Comparison of ENCODE assay signal across 27 cellular contexts in the genomic region with DNA sequence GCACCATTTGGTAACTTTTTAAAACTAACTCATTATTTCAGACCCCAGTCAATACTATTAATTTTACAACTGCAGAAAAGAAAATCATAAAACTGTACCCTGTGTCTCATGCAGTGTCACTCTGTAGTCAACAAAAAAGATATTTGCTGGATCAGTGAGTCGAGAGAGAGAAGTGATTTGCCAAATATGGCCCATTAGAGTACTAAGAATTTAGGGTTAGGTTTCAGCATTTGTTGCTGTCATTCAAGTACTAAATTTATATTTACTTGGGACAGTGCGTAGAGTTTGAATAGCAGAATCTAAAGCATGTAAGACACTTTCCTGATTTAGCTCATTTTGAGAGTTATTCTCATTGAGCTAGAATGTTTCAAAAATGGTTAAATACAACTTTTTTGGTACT. TPM values are rescaled to one million over a fixed set of nuclear protein-coding genes. Genes with fewer than 3 reads are reported as not detected.
"Had no signal": no experiment of that assay in that cellular context is flagged by ENCODE, and none has a peak within 500 bp of the region (broad histone marks: within the 10 kb centered on the region; RNA-seq: fewer than 3 reads in every experiment).

No MANE protein-coding gene starts in this region.

- DNase-seq: activated CD4-positive, alpha-beta memory T cell treated with anti-CD3 and anti-CD28 coated beads, Interleukin-2, amount 10 ng/mL, durations not matched to agents 7 days and 5 days; activated CD4-positive, alpha-beta T cell treated with anti-CD3 and anti-CD28 coated beads for 1 hour; activated CD4-positive, alpha-beta T cell treated with anti-CD3 and anti-CD28 coated beads for 4 hours; activated CD4-positive, alpha-beta T cell treated with anti-CD3 and anti-CD28 coated beads, Interleukin-2, amount 10 ng/mL, durations not matched to agents 7 days and 5 days; activated CD4-positive, alpha-beta T cell treated with anti-CD3 and anti-CD28 coated beads, Interleukin-2, amount 50 U/mL, for 4 hours; activated CD4-positive, CD25-positive, alpha-beta regulatory T cell; activated CD8-positive, alpha-beta memory T cell treated with anti-CD3 and anti-CD28 coated beads, Interleukin-2, amount 50 U/mL, for 48 hours; activated gamma-delta T cell; activated naive CD4-positive, alpha-beta T cell; activated naive CD4-positive, alpha-beta T cell treated with anti-CD3 and anti-CD28 coated beads, Interleukin-2, amount 10 ng/mL, durations not matched to agents 7 days and 5 days; activated naive CD8-positive, alpha-beta T cell treated with anti-CD3 and anti-CD28 coated beads, Interleukin-2, amount 10 ng/mL, durations not matched to agents 7 days and 5 days; activated T-cell treated with anti-CD3 and anti-CD28 coated beads for 4 hours; activated T-cell treated with anti-CD3 and anti-CD28 coated beads, Interleukin-2, amount 50 U/mL, for 24 hours; activated T-cell treated with anti-CD3 and anti-CD28 coated beads, Interleukin-2, amount 50 U/mL, for 72 hours; dorsolateral prefrontal cortex; effector memory CD4-positive, alpha-beta T cell; endodermal cell; foreskin fibroblast; T-helper 2 cell had no signal

- H3K36me3 ChIP-seq: ascending aorta, breast epithelium, cardiac muscle cell, gastroesophageal sphincter had no signal

- H3K27me3 ChIP-seq: ascending aorta, breast epithelium, cardiac muscle cell, dorsolateral prefrontal cortex, gastroesophageal sphincter had no signal

- H3K4me1 ChIP-seq: ascending aorta, breast epithelium, gastroesophageal sphincter had no signal

- ATAC-seq: activated naive CD4-positive, alpha-beta T cell treated with anti-CD3 and anti-CD28 coated beads, Interleukin-2, amount 50 U/mL, for 72 hours; activated T-cell treated with anti-CD3 and anti-CD28 coated beads, Interleukin-2, amount 50 U/mL, for 72 hours; esophagus mucosa; gastroesophageal sphincter had no signal

- H3K9me3 ChIP-seq: ascending aorta, breast epithelium, gastroesophageal sphincter had no signal

- H3K27ac ChIP-seq: ascending aorta, breast epithelium, cardiac muscle cell, coronary artery, dorsolateral prefrontal cortex, gastroesophageal sphincter had no signal

- H3K4me3 ChIP-seq: ascending aorta, breast epithelium, cardiac muscle cell, coronary artery, dorsolateral prefrontal cortex, gastroesophageal sphincter had no signal

RNA-seq across cellular contexts. Expression of gene CACNA2D1, which starts 38.9 kb away (rescaled TPM):
- total RNA-seq: activated CD4-positive, alpha-beta memory T cell treated with anti-CD3 and anti-CD28 coated beads, Interleukin-2, amount 10 ng/mL, durations not matched to agents 7 days and 5 days; activated CD4-positive, alpha-beta T cell treated with anti-CD3 and anti-CD28 coated beads, Interleukin-2, amount 10 ng/mL, durations not matched to agents 7 days and 5 days; activated naive CD4-positive, alpha-beta T cell treated with anti-CD3 and anti-CD28 coated beads, Interleukin-2, amount 50 U/mL, for 72 hours; activated naive CD8-positive, alpha-beta T cell treated with anti-CD3 and anti-CD28 coated beads, Interleukin-2, amount 10 ng/mL, durations not matched to agents 7 days and 5 days; T-helper 1 cell treated with Interleukin-12 subunit alpha and Interleukin-12 subunit beta and Interleukin-4 antibody, amounts not matched to agents 30 ng/mL and 1 ng/mL, for 36 hours had no signal
